ENCODE assay signal across 1 cellular context in the genomic region with DNA sequence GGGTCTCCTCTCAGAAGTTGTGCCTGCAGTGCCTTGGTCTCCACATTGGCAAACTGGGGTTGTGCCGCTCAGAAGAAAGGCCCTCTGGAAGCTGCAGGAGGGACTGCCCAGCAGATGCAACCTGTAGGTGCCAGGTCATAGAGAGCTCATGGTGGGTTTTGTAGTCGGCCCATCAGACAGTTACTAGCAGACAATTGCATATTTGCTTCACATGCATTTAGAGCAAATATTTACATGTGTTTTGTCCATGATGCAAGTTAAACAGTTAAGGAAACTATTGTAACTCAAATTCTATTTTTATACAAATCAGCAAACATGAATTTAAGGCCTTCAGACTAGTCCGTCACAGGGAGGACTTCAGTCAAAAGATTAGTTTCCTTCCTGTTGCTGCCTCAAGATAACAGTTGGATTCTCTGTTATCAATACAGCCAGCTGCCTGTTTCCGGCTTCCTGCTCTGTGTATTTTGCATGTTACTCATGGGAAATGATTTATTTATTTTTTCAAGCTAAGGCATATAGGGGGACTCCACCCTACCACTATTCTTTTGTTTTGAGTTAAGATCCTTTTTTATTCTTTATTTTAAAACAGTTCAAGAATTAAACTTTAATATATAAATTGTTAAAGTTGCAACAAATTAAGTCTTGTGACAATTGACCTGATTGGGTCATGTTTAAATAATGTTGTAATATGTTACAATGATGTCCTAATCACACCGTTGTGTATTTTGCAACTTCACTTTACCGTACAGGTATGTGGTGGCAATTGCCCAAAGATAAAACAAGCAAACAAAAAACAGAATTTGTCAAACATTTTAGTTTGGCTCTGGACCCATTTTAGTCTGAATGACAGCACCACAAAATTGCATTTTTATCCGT.
A peak's percentile ranks its signal among the peaks of the same experiment; 100 is the strongest.
TF ChIP-seq lines count a peak whose summit lies in the region.

No MANE protein-coding gene starts in this region.

TF ChIP-seq in HepG2, 621 proteins besides CTCF, POLR2A, EP300 and RAD21 (continued from another document and continues in another):
- TF ChIP-seq, protein P1, sequence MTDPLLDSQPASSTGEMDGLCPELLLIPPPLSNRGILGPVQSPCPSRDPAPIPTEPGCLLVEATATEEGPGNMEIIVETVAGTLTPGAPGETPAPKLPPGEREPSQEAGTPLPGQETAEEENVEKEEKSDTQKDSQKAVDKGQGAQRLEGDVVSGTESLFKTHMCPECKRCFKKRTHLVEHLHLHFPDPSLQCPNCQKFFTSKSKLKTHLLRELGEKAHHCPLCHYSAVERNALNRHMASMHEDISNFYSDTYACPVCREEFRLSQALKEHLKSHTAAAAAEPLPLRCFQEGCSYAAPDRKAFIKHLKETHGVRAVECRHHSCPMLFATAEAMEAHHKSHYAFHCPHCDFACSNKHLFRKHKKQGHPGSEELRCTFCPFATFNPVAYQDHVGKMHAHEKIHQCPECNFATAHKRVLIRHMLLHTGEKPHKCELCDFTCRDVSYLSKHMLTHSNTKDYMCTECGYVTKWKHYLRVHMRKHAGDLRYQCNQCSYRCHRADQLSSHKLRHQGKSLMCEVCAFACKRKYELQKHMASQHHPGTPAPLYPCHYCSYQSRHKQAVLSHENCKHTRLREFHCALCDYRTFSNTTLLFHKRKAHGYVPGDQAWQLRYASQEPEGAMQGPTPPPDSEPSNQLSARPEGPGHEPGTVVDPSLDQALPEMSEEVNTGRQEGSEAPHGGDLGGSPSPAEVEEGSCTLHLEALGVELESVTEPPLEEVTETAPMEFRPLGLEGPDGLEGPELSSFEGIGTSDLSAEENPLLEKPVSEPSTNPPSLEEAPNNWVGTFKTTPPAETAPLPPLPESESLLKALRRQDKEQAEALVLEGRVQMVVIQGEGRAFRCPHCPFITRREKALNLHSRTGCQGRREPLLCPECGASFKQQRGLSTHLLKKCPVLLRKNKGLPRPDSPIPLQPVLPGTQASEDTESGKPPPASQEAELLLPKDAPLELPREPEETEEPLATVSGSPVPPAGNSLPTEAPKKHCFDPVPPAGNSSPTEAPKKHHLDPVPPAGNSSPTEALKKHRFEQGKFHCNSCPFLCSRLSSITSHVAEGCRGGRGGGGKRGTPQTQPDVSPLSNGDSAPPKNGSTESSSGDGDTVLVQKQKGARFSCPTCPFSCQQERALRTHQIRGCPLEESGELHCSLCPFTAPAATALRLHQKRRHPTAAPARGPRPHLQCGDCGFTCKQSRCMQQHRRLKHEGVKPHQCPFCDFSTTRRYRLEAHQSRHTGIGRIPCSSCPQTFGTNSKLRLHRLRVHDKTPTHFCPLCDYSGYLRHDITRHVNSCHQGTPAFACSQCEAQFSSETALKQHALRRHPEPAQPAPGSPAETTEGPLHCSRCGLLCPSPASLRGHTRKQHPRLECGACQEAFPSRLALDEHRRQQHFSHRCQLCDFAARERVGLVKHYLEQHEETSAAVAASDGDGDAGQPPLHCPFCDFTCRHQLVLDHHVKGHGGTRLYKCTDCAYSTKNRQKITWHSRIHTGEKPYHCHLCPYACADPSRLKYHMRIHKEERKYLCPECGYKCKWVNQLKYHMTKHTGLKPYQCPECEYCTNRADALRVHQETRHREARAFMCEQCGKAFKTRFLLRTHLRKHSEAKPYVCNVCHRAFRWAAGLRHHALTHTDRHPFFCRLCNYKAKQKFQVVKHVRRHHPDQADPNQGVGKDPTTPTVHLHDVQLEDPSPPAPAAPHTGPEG (CRISPR knock-in tag; IDR thresholded peaks at IDR 0.05) = no peak
- TF ChIP-seq GZF1 (CRISPR knock-in tag; IDR thresholded peaks at IDR 0.05) (no peak), KDM4B (CRISPR knock-in tag; IDR thresholded peaks at IDR 0.05) (no peak; the same call in 1 of the 2 replicates), ZNF430 (CRISPR knock-in tag; IDR thresholded peaks at IDR 0.05) (no peak), FOXA3 (CRISPR knock-in tag; IDR thresholded peaks at IDR 0.05) (peak; percentile 96), POLR2G (IDR thresholded peaks at IDR 0.05; ENCODE audit: low read depth, low read length) (0 out of 2 replicates have a peak, but pooled peaks have one; percentile 11), ZNF205 (CRISPR knock-in tag; IDR thresholded peaks at IDR 0.05) (no peak), NCOR1 (IDR thresholded peaks at IDR 0.05; ENCODE audit: borderline replicate concordance, low read length) (peak; percentile 94), REL (CRISPR knock-in tag; conservative IDR thresholded peaks at IDR 0.05) (no peak), ZFP90 (CRISPR knock-in tag; IDR thresholded peaks at IDR 0.05; ENCODE audit: borderline replicate concordance) (no peak; the same call in 1 of the 2 replicates), ZNF672 (CRISPR knock-in tag; IDR thresholded peaks at IDR 0.05) (no peak), DNMT1 (CRISPR knock-in tag; IDR thresholded peaks at IDR 0.05) (no peak), SMARCE1 (IDR thresholded peaks at IDR 0.05; ENCODE audit: borderline replicate concordance) (no peak), SMAD9 (CRISPR knock-in tag; IDR thresholded peaks at IDR 0.05) (no peak), ZBTB38 (CRISPR knock-in tag; IDR thresholded peaks at IDR 0.05) (peak; percentile 87), ZNF367 (CRISPR knock-in tag; IDR thresholded peaks at IDR 0.05; ENCODE audit: borderline replicate concordance) (no peak), ZSCAN12 (CRISPR knock-in tag; IDR thresholded peaks at IDR 0.05) (no peak), FIP1L1 (IDR thresholded peaks at IDR 0.05; ENCODE audit: borderline replicate concordance, insufficient read depth, low read depth, low read length) (no peak), KDM6A (CRISPR knock-in tag; IDR thresholded peaks at IDR 0.05; ENCODE audit: low read depth) (no peak), HHEX (CRISPR knock-in tag; IDR thresholded peaks at IDR 0.05) (peak; percentile 68; the same call in 1 of the 2 replicates), ZNF136 (CRISPR knock-in tag; IDR thresholded peaks at IDR 0.05; ENCODE audit: low read depth) (peak; percentile 79; the same call in 1 of the 2 replicates), THAP11 (CRISPR knock-in tag; IDR thresholded peaks at IDR 0.05) (peak; percentile 71), HDAC1 (CRISPR knock-in tag; IDR thresholded peaks at IDR 0.05) (peak; percentile 71), MAZ (IDR thresholded peaks at IDR 0.05; ENCODE audit: borderline replicate concordance, low read depth, low read length) (no peak), MAZ (CRISPR knock-in tag; IDR thresholded peaks at IDR 0.05; ENCODE audit: low read depth) (peak; percentile 35; the same call in 1 of the 2 replicates)
- TF ChIP-seq, protein P2, sequence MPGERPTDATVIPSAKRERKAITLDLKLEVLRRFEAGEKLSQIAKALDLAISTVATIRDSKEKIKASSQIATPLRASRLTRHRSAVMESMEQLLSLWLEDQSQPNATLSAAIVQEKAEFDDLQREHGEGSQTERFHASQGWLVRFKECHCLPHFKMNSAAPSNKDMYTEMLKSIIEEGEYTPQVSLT (CRISPR knock-in tag; IDR thresholded peaks at IDR 0.05; ENCODE audit: borderline replicate concordance, low read depth) = no peak
- TF ChIP-seq, protein P3, sequence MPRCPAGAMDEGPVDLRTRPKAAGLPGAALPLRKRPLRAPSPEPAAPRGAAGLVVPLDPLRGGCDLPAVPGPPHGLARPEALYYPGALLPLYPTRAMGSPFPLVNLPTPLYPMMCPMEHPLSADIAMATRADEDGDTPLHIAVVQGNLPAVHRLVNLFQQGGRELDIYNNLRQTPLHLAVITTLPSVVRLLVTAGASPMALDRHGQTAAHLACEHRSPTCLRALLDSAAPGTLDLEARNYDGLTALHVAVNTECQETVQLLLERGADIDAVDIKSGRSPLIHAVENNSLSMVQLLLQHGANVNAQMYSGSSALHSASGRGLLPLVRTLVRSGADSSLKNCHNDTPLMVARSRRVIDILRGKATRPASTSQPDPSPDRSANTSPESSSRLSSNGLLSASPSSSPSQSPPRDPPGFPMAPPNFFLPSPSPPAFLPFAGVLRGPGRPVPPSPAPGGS (CRISPR knock-in tag; IDR thresholded peaks at IDR 0.05) = peak; percentile 72
- TF ChIP-seq, protein P4, sequence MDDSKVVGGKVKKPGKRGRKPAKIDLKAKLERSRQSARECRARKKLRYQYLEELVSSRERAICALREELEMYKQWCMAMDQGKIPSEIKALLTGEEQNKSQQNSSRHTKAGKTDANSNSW (CRISPR knock-in tag; IDR thresholded peaks at IDR 0.05; ENCODE audit: borderline replicate concordance) = no peak
- TF ChIP-seq, protein P5, sequence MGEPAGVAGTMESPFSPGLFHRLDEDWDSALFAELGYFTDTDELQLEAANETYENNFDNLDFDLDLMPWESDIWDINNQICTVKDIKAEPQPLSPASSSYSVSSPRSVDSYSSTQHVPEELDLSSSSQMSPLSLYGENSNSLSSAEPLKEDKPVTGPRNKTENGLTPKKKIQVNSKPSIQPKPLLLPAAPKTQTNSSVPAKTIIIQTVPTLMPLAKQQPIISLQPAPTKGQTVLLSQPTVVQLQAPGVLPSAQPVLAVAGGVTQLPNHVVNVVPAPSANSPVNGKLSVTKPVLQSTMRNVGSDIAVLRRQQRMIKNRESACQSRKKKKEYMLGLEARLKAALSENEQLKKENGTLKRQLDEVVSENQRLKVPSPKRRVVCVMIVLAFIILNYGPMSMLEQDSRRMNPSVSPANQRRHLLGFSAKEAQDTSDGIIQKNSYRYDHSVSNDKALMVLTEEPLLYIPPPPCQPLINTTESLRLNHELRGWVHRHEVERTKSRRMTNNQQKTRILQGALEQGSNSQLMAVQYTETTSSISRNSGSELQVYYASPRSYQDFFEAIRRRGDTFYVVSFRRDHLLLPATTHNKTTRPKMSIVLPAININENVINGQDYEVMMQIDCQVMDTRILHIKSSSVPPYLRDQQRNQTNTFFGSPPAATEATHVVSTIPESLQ (CRISPR knock-in tag; conservative IDR thresholded peaks at IDR 0.05) = 0 out of 2 replicates have a peak, but pooled peaks have one; percentile 68
- TF ChIP-seq, protein P6, sequence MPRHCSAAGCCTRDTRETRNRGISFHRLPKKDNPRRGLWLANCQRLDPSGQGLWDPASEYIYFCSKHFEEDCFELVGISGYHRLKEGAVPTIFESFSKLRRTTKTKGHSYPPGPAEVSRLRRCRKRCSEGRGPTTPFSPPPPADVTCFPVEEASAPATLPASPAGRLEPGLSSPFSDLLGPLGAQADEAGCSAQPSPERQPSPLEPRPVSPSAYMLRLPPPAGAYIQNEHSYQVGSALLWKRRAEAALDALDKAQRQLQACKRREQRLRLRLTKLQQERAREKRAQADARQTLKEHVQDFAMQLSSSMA (CRISPR knock-in tag; IDR thresholded peaks at IDR 0.05) = no peak
- TF ChIP-seq, protein P7, sequence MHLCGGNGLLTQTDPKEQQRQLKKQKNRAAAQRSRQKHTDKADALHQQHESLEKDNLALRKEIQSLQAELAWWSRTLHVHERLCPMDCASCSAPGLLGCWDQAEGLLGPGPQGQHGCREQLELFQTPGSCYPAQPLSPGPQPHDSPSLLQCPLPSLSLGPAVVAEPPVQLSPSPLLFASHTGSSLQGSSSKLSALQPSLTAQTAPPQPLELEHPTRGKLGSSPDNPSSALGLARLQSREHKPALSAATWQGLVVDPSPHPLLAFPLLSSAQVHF (CRISPR knock-in tag; IDR thresholded peaks at IDR 0.05) = no peak
- TF ChIP-seq, protein P8, sequence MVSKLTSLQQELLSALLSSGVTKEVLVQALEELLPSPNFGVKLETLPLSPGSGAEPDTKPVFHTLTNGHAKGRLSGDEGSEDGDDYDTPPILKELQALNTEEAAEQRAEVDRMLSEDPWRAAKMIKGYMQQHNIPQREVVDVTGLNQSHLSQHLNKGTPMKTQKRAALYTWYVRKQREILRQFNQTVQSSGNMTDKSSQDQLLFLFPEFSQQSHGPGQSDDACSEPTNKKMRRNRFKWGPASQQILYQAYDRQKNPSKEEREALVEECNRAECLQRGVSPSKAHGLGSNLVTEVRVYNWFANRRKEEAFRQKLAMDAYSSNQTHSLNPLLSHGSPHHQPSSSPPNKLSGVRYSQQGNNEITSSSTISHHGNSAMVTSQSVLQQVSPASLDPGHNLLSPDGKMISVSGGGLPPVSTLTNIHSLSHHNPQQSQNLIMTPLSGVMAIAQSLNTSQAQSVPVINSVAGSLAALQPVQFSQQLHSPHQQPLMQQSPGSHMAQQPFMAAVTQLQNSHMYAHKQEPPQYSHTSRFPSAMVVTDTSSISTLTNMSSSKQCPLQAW (CRISPR knock-in tag; IDR thresholded peaks at IDR 0.05) = peak; percentile 76; the same call in 1 of the 2 replicates
- TF ChIP-seq, protein P9, sequence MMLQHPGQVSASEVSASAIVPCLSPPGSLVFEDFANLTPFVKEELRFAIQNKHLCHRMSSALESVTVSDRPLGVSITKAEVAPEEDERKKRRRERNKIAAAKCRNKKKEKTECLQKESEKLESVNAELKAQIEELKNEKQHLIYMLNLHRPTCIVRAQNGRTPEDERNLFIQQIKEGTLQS (CRISPR knock-in tag; IDR thresholded peaks at IDR 0.05) = peak; percentile 26; the same call in 1 of the 2 replicates
- TF ChIP-seq, protein P10, sequence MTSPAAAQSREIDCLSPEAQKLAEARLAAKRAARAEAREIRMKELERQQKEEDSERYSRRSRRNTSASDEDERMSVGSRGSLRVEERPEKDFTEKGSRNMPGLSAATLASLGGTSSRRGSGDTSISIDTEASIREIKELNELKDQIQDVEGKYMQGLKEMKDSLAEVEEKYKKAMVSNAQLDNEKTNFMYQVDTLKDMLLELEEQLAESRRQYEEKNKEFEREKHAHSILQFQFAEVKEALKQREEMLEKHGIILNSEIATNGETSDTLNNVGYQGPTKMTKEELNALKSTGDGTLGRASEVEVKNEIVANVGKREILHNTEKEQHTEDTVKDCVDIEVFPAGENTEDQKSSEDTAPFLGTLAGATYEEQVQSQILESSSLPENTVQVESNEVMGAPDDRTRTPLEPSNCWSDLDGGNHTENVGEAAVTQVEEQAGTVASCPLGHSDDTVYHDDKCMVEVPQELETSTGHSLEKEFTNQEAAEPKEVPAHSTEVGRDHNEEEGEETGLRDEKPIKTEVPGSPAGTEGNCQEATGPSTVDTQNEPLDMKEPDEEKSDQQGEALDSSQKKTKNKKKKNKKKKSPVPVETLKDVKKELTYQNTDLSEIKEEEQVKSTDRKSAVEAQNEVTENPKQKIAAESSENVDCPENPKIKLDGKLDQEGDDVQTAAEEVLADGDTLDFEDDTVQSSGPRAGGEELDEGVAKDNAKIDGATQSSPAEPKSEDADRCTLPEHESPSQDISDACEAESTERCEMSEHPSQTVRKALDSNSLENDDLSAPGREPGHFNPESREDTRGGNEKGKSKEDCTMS (CRISPR knock-in tag; conservative IDR thresholded peaks at IDR 0.05) = no peak
- TF ChIP-seq, protein P11, sequence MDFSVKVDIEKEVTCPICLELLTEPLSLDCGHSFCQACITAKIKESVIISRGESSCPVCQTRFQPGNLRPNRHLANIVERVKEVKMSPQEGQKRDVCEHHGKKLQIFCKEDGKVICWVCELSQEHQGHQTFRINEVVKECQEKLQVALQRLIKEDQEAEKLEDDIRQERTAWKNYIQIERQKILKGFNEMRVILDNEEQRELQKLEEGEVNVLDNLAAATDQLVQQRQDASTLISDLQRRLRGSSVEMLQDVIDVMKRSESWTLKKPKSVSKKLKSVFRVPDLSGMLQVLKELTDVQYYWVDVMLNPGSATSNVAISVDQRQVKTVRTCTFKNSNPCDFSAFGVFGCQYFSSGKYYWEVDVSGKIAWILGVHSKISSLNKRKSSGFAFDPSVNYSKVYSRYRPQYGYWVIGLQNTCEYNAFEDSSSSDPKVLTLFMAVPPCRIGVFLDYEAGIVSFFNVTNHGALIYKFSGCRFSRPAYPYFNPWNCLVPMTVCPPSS (IDR thresholded peaks at IDR 0.05) = no peak
- TF ChIP-seq, protein P12, sequence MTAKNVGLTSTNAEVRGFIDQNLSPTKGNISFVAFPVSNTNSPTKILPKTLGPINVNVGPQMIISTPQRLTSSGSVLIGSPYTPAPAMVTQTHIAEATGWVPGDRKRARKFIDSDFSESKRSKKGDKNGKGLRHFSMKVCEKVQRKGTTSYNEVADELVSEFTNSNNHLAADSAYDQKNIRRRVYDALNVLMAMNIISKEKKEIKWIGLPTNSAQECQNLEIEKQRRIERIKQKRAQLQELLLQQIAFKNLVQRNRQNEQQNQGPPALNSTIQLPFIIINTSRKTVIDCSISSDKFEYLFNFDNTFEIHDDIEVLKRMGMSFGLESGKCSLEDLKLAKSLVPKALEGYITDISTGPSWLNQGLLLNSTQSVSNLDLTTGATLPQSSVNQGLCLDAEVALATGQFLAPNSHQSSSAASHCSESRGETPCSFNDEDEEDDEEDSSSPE (CRISPR knock-in tag; IDR thresholded peaks at IDR 0.05) = 0 out of 2 replicates have a peak, but pooled peaks have one; percentile 15
